Comparison of ENCODE assay signal across 8 cellular contexts in the genomic region with DNA sequence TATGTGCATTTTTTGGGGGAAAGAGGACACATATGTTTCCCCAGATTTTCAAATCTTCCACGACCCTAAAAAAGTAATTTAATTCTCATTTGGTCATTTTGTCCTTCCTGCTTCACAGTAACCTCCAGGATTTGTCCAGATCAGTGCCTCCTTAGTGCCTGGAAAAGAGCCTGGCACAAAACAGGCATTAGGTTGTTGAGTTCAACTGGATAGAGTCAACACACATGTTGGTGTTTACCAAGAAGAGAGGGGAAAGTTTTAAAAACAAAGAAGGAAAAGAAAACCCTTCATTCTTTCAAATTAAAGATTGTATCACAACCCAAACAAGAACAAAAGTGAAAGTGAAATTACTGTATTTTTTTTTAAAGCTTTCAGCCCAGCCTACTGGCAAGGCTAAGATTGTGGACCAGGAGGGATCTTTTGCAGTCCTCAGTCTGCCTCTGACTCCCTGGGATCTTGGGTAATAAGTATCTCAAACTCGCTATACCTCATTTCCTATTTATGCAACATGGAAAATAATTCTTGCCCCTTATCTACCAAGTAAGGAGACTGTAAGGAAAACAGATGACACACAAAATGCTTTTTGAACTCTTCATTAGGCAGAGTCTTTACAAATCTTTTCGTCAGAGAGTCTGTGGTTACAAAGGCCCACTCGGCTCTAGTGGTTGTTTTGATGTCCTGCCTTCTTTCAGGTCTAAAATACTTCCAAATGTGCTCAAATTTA. TPM values are rescaled to one million over a fixed set of nuclear protein-coding genes. Genes with fewer than 3 reads are reported as not detected.
A peak's percentile ranks its signal among the peaks of the same experiment; 100 is the strongest.
DNase-seq lines count a peak whose midpoint lies in the region; ATAC-seq and TF ChIP-seq lines count a peak whose summit lies in the region.

No MANE protein-coding gene starts in this region.

- no peak overlapping the region for H3K9ac ChIP-seq in endodermal cell (ENCODE audit: extremely low read depth, low read length, poor library complexity, severe bottlenecking)

- peaks cover 18% of the 10 kb centered on the region for H3K4me1 Mint-ChIP-seq in endodermal cell
- H3K4me1 Mint-ChIP-seq in stimulated activated effector memory CD8-positive, alpha-beta T cell treated with anti-CD3 and anti-CD28 coated beads, Interleukin-12 subunit alpha, Interleukin-12 subunit beta, amount 100 ng/mL, for 72 hours, result peaks cover 32% of the 10 kb centered on the region

- no peak for TF ChIP-seq CTCF in GM10248 (IDR thresholded peaks at IDR 0.05; ENCODE audit: control extremely low read depth, extremely low read depth, low read depth, missing control alignments)
- no peak for TF ChIP-seq CTCF in Panc1 (IDR thresholded peaks at IDR 0.05)
- TF ChIP-seq CTCF in endodermal cell (conservative IDR thresholded peaks at IDR 0.05), result peak; percentile 33
- no peak for TF ChIP-seq CTCF in esophagus squamous epithelium (IDR thresholded peaks at IDR 0.05)

- H3K27ac ChIP-seq in Panc1 (ENCODE audit: low read length), result peak overlapping the region; percentile 5; the same call in 1 of the 2 replicates
- no peak overlapping the region for H3K27ac ChIP-seq in endodermal cell (ENCODE audit: low read depth, low read length)
- H3K27ac ChIP-seq in esophagus squamous epithelium, result no peak overlapping the region

- no peaks in the 10 kb centered on the region for H3K9me3 ChIP-seq in Panc1 (ENCODE audit: control insufficient read depth, insufficient read depth, low read depth, low read length)
- H3K9me3 ChIP-seq in endodermal cell (ENCODE audit: control insufficient read depth, low read length), result no peaks in the 10 kb centered on the region
- H3K9me3 ChIP-seq in esophagus squamous epithelium, result no peaks in the 10 kb centered on the region

- H3K4me3 Mint-ChIP-seq in endodermal cell, result no peak overlapping the region
- peak overlapping the region; percentile 1 for H3K4me3 Mint-ChIP-seq in stimulated activated effector memory CD8-positive, alpha-beta T cell treated with anti-CD3 and anti-CD28 coated beads, Interleukin-12 subunit alpha, Interleukin-12 subunit beta, amount 100 ng/mL, for 72 hours

- peaks cover 8% of the 10 kb centered on the region for H3K36me3 Mint-ChIP-seq in endodermal cell (ENCODE audit: low read depth)
- H3K36me3 Mint-ChIP-seq in stimulated activated effector memory CD8-positive, alpha-beta T cell treated with anti-CD3 and anti-CD28 coated beads, Interleukin-12 subunit alpha, Interleukin-12 subunit beta, amount 100 ng/mL, for 72 hours, result no peaks in the 10 kb centered on the region

- no peak for TF ChIP-seq POLR2A in esophagus squamous epithelium (IDR thresholded peaks at IDR 0.05)

- no peaks in the 10 kb centered on the region for H3K27me3 ChIP-seq in Panc1 (ENCODE audit: control insufficient read depth, insufficient read depth, low read length)
- no peaks in the 10 kb centered on the region for H3K27me3 ChIP-seq in endodermal cell (ENCODE audit: control insufficient read depth, insufficient read depth, low read length, poor library complexity, severe bottlenecking)
- no peaks in the 10 kb centered on the region for H3K27me3 ChIP-seq in esophagus squamous epithelium

- in situ Hi-C loops in Panc1 (cut with HindIII; ENCODE audit: low pct_unique_long_range_greater_than_20kb, low sequenced_read_pairs), result no loop called here
- in situ Hi-C loops in KBM-7 (cut with MboI; ENCODE audit: low pct_unique_long_range_greater_than_20kb, low sequenced_read_pairs), result no loop called here

- H3K27ac Mint-ChIP-seq in endodermal cell, result no peak overlapping the region
- H3K27ac Mint-ChIP-seq in stimulated activated effector memory CD8-positive, alpha-beta T cell treated with anti-CD3 and anti-CD28 coated beads, Interleukin-12 subunit alpha, Interleukin-12 subunit beta, amount 100 ng/mL, for 72 hours, result no peak overlapping the region

- H3K4me1 ChIP-seq in Panc1 (ENCODE audit: control insufficient read depth, insufficient read depth, low read length), result peaks cover 7% of the 10 kb centered on the region
- peaks cover 5% of the 10 kb centered on the region for H3K4me1 ChIP-seq in endodermal cell (ENCODE audit: control insufficient read depth, insufficient read depth, low read length)
- peaks cover 0 to 12% (median 0%) of the 10 kb centered on the region in 3 donors for H3K4me1 ChIP-seq in esophagus squamous epithelium

- 83 to 91% methylated on average over 3 to 4 of the region's 4 CpGs for WGBS in endodermal cell (ENCODE audit: insufficient coverage in 1 of 2, insufficient read length in 1 of 2), 2 experiments
- WGBS in esophagus squamous epithelium, 2 donors, result 26 to 32% methylated on average over 4 of the region's 4 CpGs

- intact Hi-C loops in Panc1 (cut with micrococcal nuclease; ENCODE audit: unreplicated experiment), result no loop called here
- intact Hi-C loops in esophagus squamous epithelium (cut with DNase I), result no loop called here

- H3K4me3 ChIP-seq in Panc1 (ENCODE audit: low read depth in 2 of 2, low read length in 2 of 2) (no peak overlapping the region), endodermal cell (ENCODE audit: low read length) (no peak overlapping the region), esophagus squamous epithelium (peak overlapping the region in 1 of 4 donors; percentile 10)

- H3K36me3 ChIP-seq in Panc1 (ENCODE audit: control insufficient read depth, insufficient read depth, low read length) (no peaks in the 10 kb centered on the region), endodermal cell (ENCODE audit: control insufficient read depth, insufficient read depth, low read length) (no peaks in the 10 kb centered on the region), esophagus squamous epithelium (no peaks in the 10 kb centered on the region)

- POLR2A ChIA-PET in GM10248 (lab: Yijun Ruan, JAX) (no interaction called here), Panc1 (lab: Charles Lee) (interaction anchor here (0.5 kb wide), 1 partner anchor 28 kb away, joined by 3 read pairs; no protein-coding TSS in a partner anchor)

- no peaks in the 10 kb centered on the region for H3K27me3 Mint-ChIP-seq in endodermal cell (ENCODE audit: insufficient read depth)

- no peaks in the 10 kb centered on the region for H3K9me3 Mint-ChIP-seq in endodermal cell
- H3K9me3 Mint-ChIP-seq in stimulated activated effector memory CD8-positive, alpha-beta T cell treated with anti-CD3 and anti-CD28 coated beads, Interleukin-12 subunit alpha, Interleukin-12 subunit beta, amount 100 ng/mL, for 72 hours, result no peaks in the 10 kb centered on the region

- CTCF ChIA-PET in GM10248 (lab: Yijun Ruan, JAX) (no interaction called here), Panc1 (lab: Charles Lee) (no interaction called here)

- BruUV-seq in Panc1 (replicated peaks; lab: Mats Ljungman, UMichigan), result no TSS peak

- ATAC-seq in Panc1, result peak; percentile 73
- no peak for ATAC-seq in stimulated activated effector memory CD8-positive, alpha-beta T cell treated with anti-CD3 and anti-CD28 coated beads, Interleukin-12 subunit alpha, Interleukin-12 subunit beta, amount 100 ng/mL, for 72 hours

- DNase-seq in GM10248 (ENCODE audit: extremely low spot score) (peak; percentile 41), H4 (ENCODE audit: low spot score) (peak; percentile 71), Panc1 (ENCODE audit: low read depth, low spot score) (no peak), endodermal cell (peak; percentile 13), middle frontal gyrus (ENCODE audit: extremely low spot score, low spot score) (no peak), KBM-7 (no peak), esophagus squamous epithelium (lab: John Stamatoyannopoulos, UW) (no peak)
- no peak for DNase-seq in stimulated activated effector memory CD8-positive, alpha-beta T cell treated with anti-CD3 and anti-CD28 coated beads, Interleukin-12 subunit alpha, Interleukin-12 subunit beta, amount 100 ng/mL, for 72 hours (ENCODE audit: low spot score in 2 of 2)

RNA-seq across cellular contexts. Expression of a gene that starts 57.8 kb away (rescaled TPM):
- total RNA-seq in H4 (2014; rRNA removed; shearing (Covaris generic)), result 12.0 and 14.4 TPM in 2 replicates
- total RNA-seq in Panc1 (2021; ENCODE audit: unreplicated experiment) (34.2 TPM), endodermal cell (10 to 100 TPM; 51.7 to 61.1 TPM), esophagus squamous epithelium (1 to 10 TPM; 2.5 to 8.6 (median 6.3) TPM)
- polyA plus RNA-seq in Panc1 (2012; ENCODE audit: insufficient read length), result 18.4 TPM
- 35.6 TPM for polyA plus RNA-seq in endodermal cell (2013, experiment 1 of 2)
- polyA plus RNA-seq in endodermal cell (2013, experiment 2 of 2), result 33.7 TPM

Comparison
In these comparisons a context has a peak if more than half of its experiments do, and no peak if none do; other contexts are left out.
1. DNase-seq: peak in GM10248 (single experiment), H4 (single experiment) and endodermal cell (single experiment); none in Panc1 (single experiment), stimulated activated effector memory CD8-positive, alpha-beta T cell treated with anti-CD3 and anti-CD28 coated beads, Interleukin-12 subunit alpha, Interleukin-12 subunit beta, amount 100 ng/mL, for 72 hours (0 of 2), middle frontal gyrus (single experiment), KBM-7 (single experiment) and esophagus squamous epithelium (single experiment).